22 cellular contexts compared by ENCODE assay signal in the genomic region with DNA sequence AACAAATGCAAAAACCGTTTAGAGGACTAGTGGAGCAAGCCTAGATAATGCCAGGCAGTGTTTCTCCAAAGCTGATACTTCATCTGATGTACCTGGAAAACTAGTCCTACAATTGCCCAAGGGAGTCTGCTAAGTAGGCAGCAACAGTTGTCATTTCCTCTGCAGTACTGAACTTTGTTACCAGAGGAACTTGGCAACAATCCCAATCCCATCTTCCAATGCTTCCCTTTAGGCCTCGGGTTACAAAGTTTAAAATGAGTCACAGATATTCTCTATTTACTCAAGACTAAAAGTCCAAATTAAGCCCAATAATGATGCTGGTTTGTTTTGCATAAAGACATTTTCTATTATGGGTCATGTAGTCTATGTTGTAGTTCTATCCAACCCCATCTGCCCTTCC.
DNase-seq lines count a peak whose midpoint lies in the region; ATAC-seq, FAIRE-seq and TF ChIP-seq lines count a peak whose summit lies in the region.
"Had no signal": no experiment of that assay in that cellular context is flagged by ENCODE, and none has a peak within 500 bp of the region (broad histone marks: within the 10 kb centered on the region; RNA-seq: fewer than 3 reads in every experiment).

No MANE protein-coding gene starts in this region.

- no peaks in the 10 kb centered on the region for H3K36me3 ChIP-seq in CD8-positive, alpha-beta T cell (ENCODE audit: insufficient read depth, low read length)
- H3K36me3 ChIP-seq: BLaER1 treated with 17β-estradiol and CSF1 and Interleukin-3, amounts not matched to agents 10 nM and 100 nM; heart left ventricle had no signal

- TF ChIP-seq CTCF in CD8-positive, alpha-beta T cell (IDR thresholded peaks at IDR 0.05): no peak

- no peak overlapping the region for H3K27ac Mint-ChIP-seq in CD8-positive, alpha-beta T cell
- H3K27ac Mint-ChIP-seq: activated naive CD8-positive, alpha-beta T cell treated with anti-CD3 and anti-CD28 coated beads, Interleukin-2, amount 10 ng/mL, durations not matched to agents 7 days and 5 days; naive B cell; progenitor cell of endocrine pancreas had no signal

- DNase-seq in GM18507 (ENCODE audit: extremely low spot score, insufficient read length, low read depth) (no peak), NCI-H748 (lab: John Stamatoyannopoulos, UW; ENCODE audit: unreplicated experiment) (peak; percentile 57), epithelial cell of prostate (ENCODE audit: low read depth, low spot score) (peak; percentile 8), myocyte (ENCODE audit: low read depth) (peak; percentile 21), germinal center (ENCODE audit: low spot score) (no peak), left ventricle myocardium superior (no peak), activated T-cell treated with anti-CD3 and anti-CD28 coated beads for 4 hours (no peak)
- DNase-seq in CD8-positive, alpha-beta T cell: no peak
- DNase-seq: activated CD4-positive, alpha-beta T cell treated with anti-CD3 and anti-CD28 coated beads for 1 hour; activated naive CD8-positive, alpha-beta T cell treated with anti-CD3 and anti-CD28 coated beads, Interleukin-2, amount 10 ng/mL, durations not matched to agents 7 days and 5 days; KBM-7; left cardiac atrium; naive B cell; NCI-H1694; NCI-H774; Right ventricle myocardium superior; stimulated activated CD4-positive, alpha-beta T cell treated with anti-CD3 and anti-CD28 coated beads, Interleukin-15, amount 100 ng/mL, for 24 hours had no signal

- no peaks in the 10 kb centered on the region for H3K4me1 Mint-ChIP-seq in CD8-positive, alpha-beta T cell (ENCODE audit: low read depth)
- H3K4me1 Mint-ChIP-seq: activated naive CD8-positive, alpha-beta T cell treated with anti-CD3 and anti-CD28 coated beads, Interleukin-2, amount 10 ng/mL, durations not matched to agents 7 days and 5 days; central memory CD8-positive, alpha-beta T cell; naive B cell had no signal

- no peaks in the 10 kb centered on the region for H3K27me3 Mint-ChIP-seq in CD8-positive, alpha-beta T cell (ENCODE audit: low read depth)
- H3K27me3 Mint-ChIP-seq: activated naive CD8-positive, alpha-beta T cell treated with anti-CD3 and anti-CD28 coated beads, Interleukin-2, amount 10 ng/mL, durations not matched to agents 7 days and 5 days; central memory CD8-positive, alpha-beta T cell; progenitor cell of endocrine pancreas had no signal

- no peak overlapping the region for H3K27ac ChIP-seq in epithelial cell of prostate
- H3K27ac ChIP-seq in CD8-positive, alpha-beta T cell (ENCODE audit: low read depth, low read length): no peak overlapping the region
- H3K27ac ChIP-seq: BLaER1 treated with 17β-estradiol and CSF1 and Interleukin-3, amounts not matched to agents 10 nM and 100 nM; heart left ventricle had no signal

- peak; percentile 36 for FAIRE-seq in GM18507 (lab: Jason Lieb, UNC)
- FAIRE-seq: GM12878 had no signal

- ATAC-seq in CD8-positive, alpha-beta T cell: no peak
- no peak for ATAC-seq in left ventricle myocardium superior
- ATAC-seq: GM12878, left cardiac atrium had no signal

- peaks cover 2% of the 10 kb centered on the region for H3K9me3 Mint-ChIP-seq in CD8-positive, alpha-beta T cell

- no peaks in the 10 kb centered on the region for H3K4me1 ChIP-seq in CD8-positive, alpha-beta T cell (ENCODE audit: insufficient read depth, low read length)
- H3K4me1 ChIP-seq: heart left ventricle had no signal

- H3K36me3 Mint-ChIP-seq in CD8-positive, alpha-beta T cell: no peaks in the 10 kb centered on the region
- H3K36me3 Mint-ChIP-seq: activated naive CD8-positive, alpha-beta T cell treated with anti-CD3 and anti-CD28 coated beads, Interleukin-2, amount 10 ng/mL, durations not matched to agents 7 days and 5 days; naive B cell had no signal

- intact Hi-C loops in CD8-positive, alpha-beta T cell (cut with DNase I, micrococcal nuclease): no loop called here
- intact Hi-C loops in left ventricle myocardium superior (cut with micrococcal nuclease): no loop called here

- no peaks in the 10 kb centered on the region for H3K9me3 ChIP-seq in CD8-positive, alpha-beta T cell (ENCODE audit: low read length)

- H3K4me3 Mint-ChIP-seq in CD8-positive, alpha-beta T cell: no peak overlapping the region
- H3K4me3 Mint-ChIP-seq: activated naive CD8-positive, alpha-beta T cell treated with anti-CD3 and anti-CD28 coated beads, Interleukin-2, amount 10 ng/mL, durations not matched to agents 7 days and 5 days; central memory CD8-positive, alpha-beta T cell; naive B cell had no signal

- no peaks in the 10 kb centered on the region for H3K27me3 ChIP-seq in CD8-positive, alpha-beta T cell (ENCODE audit: insufficient read depth, low read length)
- H3K27me3 ChIP-seq: heart left ventricle had no signal

- CTCF ChIA-PET in CD8-positive, alpha-beta T cell (lab: Charles Lee): no interaction called here

- H3K4me3 ChIP-seq in CD8-positive, alpha-beta T cell (ENCODE audit: low read depth, low read length): no peak overlapping the region
- H3K4me3 ChIP-seq: BLaER1 treated with 17β-estradiol and CSF1 and Interleukin-3, amounts not matched to agents 10 nM and 100 nM; GM12878; heart left ventricle had no signal

- POLR2A ChIA-PET in CD8-positive, alpha-beta T cell (lab: Charles Lee): no interaction called here

Comparison
In these comparisons a context has a peak if more than half of its experiments do, and no peak if none do; other contexts are left out.
1. DNase-seq: peak in NCI-H748 (single experiment), epithelial cell of prostate (single experiment) and myocyte (single experiment); none in GM18507 (single experiment), germinal center (single experiment), CD8-positive, alpha-beta T cell (0 of 7), left ventricle myocardium superior (single experiment) and activated T-cell treated with anti-CD3 and anti-CD28 coated beads for 4 hours (single experiment).